ENCODE assay signal across 8 cellular contexts in the genomic region with DNA sequence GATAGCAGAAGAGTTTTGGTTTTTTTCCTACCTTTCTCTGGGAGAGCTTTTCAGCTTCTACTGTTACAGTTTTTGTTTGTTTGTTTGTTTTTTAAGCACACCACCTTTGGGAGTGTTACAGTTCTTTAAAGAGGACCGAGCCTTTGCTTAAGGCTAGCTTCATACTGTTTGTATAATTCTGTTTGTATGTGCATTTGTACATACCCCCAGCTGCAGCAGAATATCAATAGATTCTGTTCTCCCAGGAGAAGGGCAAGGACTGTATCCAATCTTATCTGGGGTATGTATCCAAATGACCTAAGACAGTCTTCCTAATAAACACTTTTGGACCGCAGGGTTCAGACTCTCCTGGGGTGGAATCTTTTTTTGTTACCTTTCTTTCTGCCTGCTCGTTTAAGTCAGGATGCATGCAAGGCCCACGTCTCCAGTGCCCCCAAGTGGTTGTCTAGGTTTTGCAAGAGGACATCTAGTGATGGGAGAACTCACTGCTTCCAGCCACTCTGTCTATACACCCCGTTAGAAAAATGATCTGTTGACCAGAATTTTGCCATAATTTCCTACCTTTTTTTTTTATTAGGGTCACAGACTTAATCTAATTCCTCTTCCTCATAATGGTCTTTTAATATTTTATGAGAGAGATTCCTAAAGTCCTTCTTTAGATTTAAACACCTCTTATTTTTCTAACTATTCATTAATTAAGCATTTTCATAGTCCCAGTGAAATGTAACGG. TPM values are rescaled to one million over a fixed set of nuclear protein-coding genes. Genes with fewer than 3 reads are reported as not detected.
A peak's percentile ranks its signal among the peaks of the same experiment; 100 is the strongest.
DNase-seq lines count a peak whose midpoint lies in the region; ATAC-seq, FAIRE-seq and TF ChIP-seq lines count a peak whose summit lies in the region.

No MANE protein-coding gene starts in this region.

- no peaks in the 10 kb centered on the region for H3K36me3 ChIP-seq in CD8-positive, alpha-beta memory T cell (ENCODE audit: insufficient read depth, low read length)
- H3K36me3 ChIP-seq in KMS-11 (ENCODE audit: insufficient read depth) (no peaks in the 10 kb centered on the region), upper lobe of right lung (no peaks in the 10 kb centered on the region)

- H3K27ac ChIP-seq in CD8-positive, alpha-beta memory T cell (ENCODE audit: low read depth, low read length) = no peak overlapping the region
- H3K27ac ChIP-seq in KMS-11 (no peak overlapping the region), upper lobe of right lung (no peak overlapping the region)

- intact Hi-C loops in upper lobe of right lung (cut with DNase I) = no loop called here

- H3K4me3 Mint-ChIP-seq in CD8-positive, alpha-beta memory T cell = no peak overlapping the region

- peak; percentile 47 for FAIRE-seq in RCC 7860 (lab: Jason Lieb, UNC)

- DNase-seq in CD8-positive, alpha-beta memory T cell = peak; percentile 35 to 76 (median 49)
- peak; percentile 61 for DNase-seq in GM20000 (ENCODE audit: low spot score)
- DNase-seq in RCC 7860 (ENCODE audit: low spot score) = peak; percentile 72
- peak; percentile 39 for DNase-seq in activated T-helper 1 cell treated with Interleukin-2 at 50 U/mL for 16 hours (ENCODE audit: low read depth)
- DNase-seq in fibroblast of mammary gland (ENCODE audit: low read depth) = peak; percentile 79
- DNase-seq in non-pigmented ciliary epithelial cell (ENCODE audit: low read depth) = peak; percentile 50
- DNase-seq in upper lobe of right lung = no peak

- H3K79me2 ChIP-seq in KMS-11 (ENCODE audit: insufficient read depth, low read depth) = peaks cover 24% of the 10 kb centered on the region; the same call in 1 of the 2 replicates

- ATAC-seq in upper lobe of right lung = peak; percentile 92

- peaks cover 0 to 12% (median 2%) of the 10 kb centered on the region in 3 donors for H3K36me3 Mint-ChIP-seq in CD8-positive, alpha-beta memory T cell

- CTCF ChIA-PET in CD8-positive, alpha-beta memory T cell (lab: Charles Lee) = interaction anchor here (0.7 to 1.1 kb wide), 4 partner anchors 8 to 268 kb away, joined by 3 to 7 read pairs (median 3); no protein-coding TSS in a partner anchor

- no peak overlapping the region for H2AFZ ChIP-seq in KMS-11 (ENCODE audit: low read depth)

- H3K27me3 Mint-ChIP-seq in CD8-positive, alpha-beta memory T cell = no peaks in the 10 kb centered on the region

- H3K9ac ChIP-seq in KMS-11 = no peak overlapping the region

- H3K9me3 Mint-ChIP-seq in CD8-positive, alpha-beta memory T cell = no peaks in the 10 kb centered on the region

- no peaks in the 10 kb centered on the region for H4K20me1 ChIP-seq in KMS-11 (ENCODE audit: insufficient read depth)

- H3K27ac Mint-ChIP-seq in CD8-positive, alpha-beta memory T cell = peak overlapping the region in 7 of 8 donors; percentile 48 to 91 (median 63)

- no peaks in the 10 kb centered on the region for H3K27me3 ChIP-seq in CD8-positive, alpha-beta memory T cell (ENCODE audit: insufficient read depth, low read length, poor library complexity, severe bottlenecking)
- H3K27me3 ChIP-seq in KMS-11 (ENCODE audit: insufficient read depth, low read depth) (no peaks in the 10 kb centered on the region), upper lobe of right lung (no peaks in the 10 kb centered on the region)

- TF ChIP-seq CTCF in GM20000 (IDR thresholded peaks at IDR 0.05; ENCODE audit: extremely low read depth, missing control alignments) = peak; percentile 71
- TF ChIP-seq CTCF in KMS-11 (conservative IDR thresholded peaks at IDR 0.05; ENCODE audit: low read depth, low read length) = peak; percentile 93
- TF ChIP-seq CTCF in fibroblast of mammary gland (conservative IDR thresholded peaks at IDR 0.05; ENCODE audit: control insufficient read depth, insufficient read depth, low read depth, low read length) = peak; percentile 97
- TF ChIP-seq CTCF in upper lobe of right lung (IDR thresholded peaks at IDR 0.05) = peak; percentile 76

- no peak overlapping the region for H3K4me2 ChIP-seq in KMS-11

- H3K4me1 Mint-ChIP-seq in CD8-positive, alpha-beta memory T cell = peaks cover 45 to 64% (median 57%) of the 10 kb centered on the region in 3 donors

- POLR2A ChIA-PET in CD8-positive, alpha-beta memory T cell (lab: Charles Lee) = no interaction called here

- no peak overlapping the region for H3K4me3 ChIP-seq in CD8-positive, alpha-beta memory T cell (ENCODE audit: low read length)
- H3K4me3 ChIP-seq in KMS-11 (IDR thresholded peaks at IDR 0.05; ENCODE audit: insufficient read depth, low read depth, low read length) = no peak overlapping the region
- H3K4me3 ChIP-seq in fibroblast of mammary gland (ENCODE audit: control insufficient read depth, low read depth, low read length) = no peak overlapping the region
- no peak overlapping the region for H3K4me3 ChIP-seq in upper lobe of right lung

- no peaks in the 10 kb centered on the region for H3K9me3 ChIP-seq in CD8-positive, alpha-beta memory T cell (ENCODE audit: low read length)
- no peaks in the 10 kb centered on the region for H3K9me3 ChIP-seq in upper lobe of right lung

- peaks cover 12% of the 10 kb centered on the region for H3K4me1 ChIP-seq in CD8-positive, alpha-beta memory T cell (ENCODE audit: insufficient read depth, low read length)
- H3K4me1 ChIP-seq in KMS-11 (ENCODE audit: low read depth, poor library complexity, severe bottlenecking) (peaks cover 26% of the 10 kb centered on the region), upper lobe of right lung (no peaks in the 10 kb centered on the region)

RNA-seq across cellular contexts. Expression of a gene that starts 23.9 kb away (rescaled TPM):
- 10 to 100 TPM; 22.6 to 23.7 TPM for total RNA-seq in CD8-positive, alpha-beta memory T cell
- polyA plus RNA-seq in CD8-positive, alpha-beta memory T cell = 23.3 TPM
- 19.3 TPM for total RNA-seq in upper lobe of right lung
